1 cellular context compared by ENCODE assay signal in the genomic region with DNA sequence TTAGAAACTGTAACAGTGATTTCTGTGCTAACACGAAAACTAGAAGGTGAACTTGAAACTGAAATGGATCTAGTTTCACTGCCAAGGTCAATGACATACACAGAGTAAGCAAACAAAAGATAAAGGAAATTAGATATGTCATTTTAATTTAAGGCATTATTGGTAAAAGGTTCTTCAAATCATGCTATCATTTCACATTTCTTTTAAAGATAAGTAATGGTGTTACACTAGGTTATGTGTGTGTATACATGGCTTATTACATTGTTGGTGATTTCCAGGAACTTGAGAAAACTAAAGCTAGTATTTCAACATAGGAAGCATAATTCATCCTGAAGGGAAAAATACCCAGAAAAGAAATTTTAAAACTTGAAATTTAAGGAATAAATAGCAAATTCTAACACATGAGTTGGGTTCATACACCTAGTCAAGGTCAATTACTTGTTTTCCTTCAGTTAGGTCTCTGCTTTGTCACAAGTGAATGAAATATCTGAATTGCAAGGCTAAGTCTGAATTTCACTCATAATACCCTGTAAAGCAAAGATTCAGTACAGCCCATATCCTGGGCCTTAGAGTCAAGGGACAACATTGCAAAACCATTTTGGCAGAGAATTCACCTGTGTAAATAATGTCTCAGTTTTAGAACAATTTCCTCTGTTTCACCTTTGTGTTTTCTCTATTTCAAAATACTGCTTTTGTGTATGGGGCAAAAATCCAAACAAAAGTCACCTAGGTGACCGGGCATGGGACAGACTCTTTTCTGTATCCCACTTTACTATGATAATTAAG.
TF ChIP-seq lines count a peak whose summit lies in the region.

No MANE protein-coding gene starts in this region.

TF ChIP-seq in HepG2, 621 proteins besides CTCF, POLR2A, EP300 and RAD21 (continued from another document):
- TF ChIP-seq, protein P1, sequence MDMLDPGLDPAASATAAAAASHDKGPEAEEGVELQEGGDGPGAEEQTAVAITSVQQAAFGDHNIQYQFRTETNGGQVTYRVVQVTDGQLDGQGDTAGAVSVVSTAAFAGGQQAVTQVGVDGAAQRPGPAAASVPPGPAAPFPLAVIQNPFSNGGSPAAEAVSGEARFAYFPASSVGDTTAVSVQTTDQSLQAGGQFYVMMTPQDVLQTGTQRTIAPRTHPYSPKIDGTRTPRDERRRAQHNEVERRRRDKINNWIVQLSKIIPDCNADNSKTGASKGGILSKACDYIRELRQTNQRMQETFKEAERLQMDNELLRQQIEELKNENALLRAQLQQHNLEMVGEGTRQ (IDR thresholded peaks at IDR 0.05; ENCODE audit: low read depth, low read length): no peak
- TF ChIP-seq, protein P1 (CRISPR knock-in tag; IDR thresholded peaks at IDR 0.05; ENCODE audit: borderline replicate concordance): no peak
- no peak for TF ChIP-seq ZFP36 (IDR thresholded peaks at IDR 0.05; ENCODE audit: borderline replicate concordance, low read depth, low read length, partially characterized antibody)
- TF ChIP-seq HNRNPK (IDR thresholded peaks at IDR 0.05; ENCODE audit: low read depth, low read length, poor library complexity, severe bottlenecking): no peak
- TF ChIP-seq ZBTB7A (CRISPR knock-in tag; IDR thresholded peaks at IDR 0.05): no peak
- no peak for TF ChIP-seq BORCS8-MEF2B (CRISPR knock-in tag; IDR thresholded peaks at IDR 0.05)
- peak; percentile 64; the same call in 1 of the 2 replicates for TF ChIP-seq MEF2D (CRISPR knock-in tag; IDR thresholded peaks at IDR 0.05)
- TF ChIP-seq, protein P2, sequence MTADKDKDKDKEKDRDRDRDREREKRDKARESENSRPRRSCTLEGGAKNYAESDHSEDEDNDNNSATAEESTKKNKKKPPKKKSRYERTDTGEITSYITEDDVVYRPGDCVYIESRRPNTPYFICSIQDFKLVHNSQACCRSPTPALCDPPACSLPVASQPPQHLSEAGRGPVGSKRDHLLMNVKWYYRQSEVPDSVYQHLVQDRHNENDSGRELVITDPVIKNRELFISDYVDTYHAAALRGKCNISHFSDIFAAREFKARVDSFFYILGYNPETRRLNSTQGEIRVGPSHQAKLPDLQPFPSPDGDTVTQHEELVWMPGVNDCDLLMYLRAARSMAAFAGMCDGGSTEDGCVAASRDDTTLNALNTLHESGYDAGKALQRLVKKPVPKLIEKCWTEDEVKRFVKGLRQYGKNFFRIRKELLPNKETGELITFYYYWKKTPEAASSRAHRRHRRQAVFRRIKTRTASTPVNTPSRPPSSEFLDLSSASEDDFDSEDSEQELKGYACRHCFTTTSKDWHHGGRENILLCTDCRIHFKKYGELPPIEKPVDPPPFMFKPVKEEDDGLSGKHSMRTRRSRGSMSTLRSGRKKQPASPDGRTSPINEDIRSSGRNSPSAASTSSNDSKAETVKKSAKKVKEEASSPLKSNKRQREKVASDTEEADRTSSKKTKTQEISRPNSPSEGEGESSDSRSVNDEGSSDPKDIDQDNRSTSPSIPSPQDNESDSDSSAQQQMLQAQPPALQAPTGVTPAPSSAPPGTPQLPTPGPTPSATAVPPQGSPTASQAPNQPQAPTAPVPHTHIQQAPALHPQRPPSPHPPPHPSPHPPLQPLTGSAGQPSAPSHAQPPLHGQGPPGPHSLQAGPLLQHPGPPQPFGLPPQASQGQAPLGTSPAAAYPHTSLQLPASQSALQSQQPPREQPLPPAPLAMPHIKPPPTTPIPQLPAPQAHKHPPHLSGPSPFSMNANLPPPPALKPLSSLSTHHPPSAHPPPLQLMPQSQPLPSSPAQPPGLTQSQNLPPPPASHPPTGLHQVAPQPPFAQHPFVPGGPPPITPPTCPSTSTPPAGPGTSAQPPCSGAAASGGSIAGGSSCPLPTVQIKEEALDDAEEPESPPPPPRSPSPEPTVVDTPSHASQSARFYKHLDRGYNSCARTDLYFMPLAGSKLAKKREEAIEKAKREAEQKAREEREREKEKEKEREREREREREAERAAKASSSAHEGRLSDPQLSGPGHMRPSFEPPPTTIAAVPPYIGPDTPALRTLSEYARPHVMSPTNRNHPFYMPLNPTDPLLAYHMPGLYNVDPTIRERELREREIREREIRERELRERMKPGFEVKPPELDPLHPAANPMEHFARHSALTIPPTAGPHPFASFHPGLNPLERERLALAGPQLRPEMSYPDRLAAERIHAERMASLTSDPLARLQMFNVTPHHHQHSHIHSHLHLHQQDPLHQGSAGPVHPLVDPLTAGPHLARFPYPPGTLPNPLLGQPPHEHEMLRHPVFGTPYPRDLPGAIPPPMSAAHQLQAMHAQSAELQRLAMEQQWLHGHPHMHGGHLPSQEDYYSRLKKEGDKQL (CRISPR knock-in tag; IDR thresholded peaks at IDR 0.05; ENCODE audit: low read depth): peak; percentile 85
